1 cellular context compared by ENCODE assay signal in genomic region chr19:49591731-49592485, GRCh38.
TF ChIP-seq lines count a peak whose summit lies in the region.

No MANE protein-coding gene starts in this region.

TF ChIP-seq in GM12878, 131 proteins besides CTCF, POLR2A, EP300 and RAD21 (continued from another document):
- TF ChIP-seq, protein P1, sequence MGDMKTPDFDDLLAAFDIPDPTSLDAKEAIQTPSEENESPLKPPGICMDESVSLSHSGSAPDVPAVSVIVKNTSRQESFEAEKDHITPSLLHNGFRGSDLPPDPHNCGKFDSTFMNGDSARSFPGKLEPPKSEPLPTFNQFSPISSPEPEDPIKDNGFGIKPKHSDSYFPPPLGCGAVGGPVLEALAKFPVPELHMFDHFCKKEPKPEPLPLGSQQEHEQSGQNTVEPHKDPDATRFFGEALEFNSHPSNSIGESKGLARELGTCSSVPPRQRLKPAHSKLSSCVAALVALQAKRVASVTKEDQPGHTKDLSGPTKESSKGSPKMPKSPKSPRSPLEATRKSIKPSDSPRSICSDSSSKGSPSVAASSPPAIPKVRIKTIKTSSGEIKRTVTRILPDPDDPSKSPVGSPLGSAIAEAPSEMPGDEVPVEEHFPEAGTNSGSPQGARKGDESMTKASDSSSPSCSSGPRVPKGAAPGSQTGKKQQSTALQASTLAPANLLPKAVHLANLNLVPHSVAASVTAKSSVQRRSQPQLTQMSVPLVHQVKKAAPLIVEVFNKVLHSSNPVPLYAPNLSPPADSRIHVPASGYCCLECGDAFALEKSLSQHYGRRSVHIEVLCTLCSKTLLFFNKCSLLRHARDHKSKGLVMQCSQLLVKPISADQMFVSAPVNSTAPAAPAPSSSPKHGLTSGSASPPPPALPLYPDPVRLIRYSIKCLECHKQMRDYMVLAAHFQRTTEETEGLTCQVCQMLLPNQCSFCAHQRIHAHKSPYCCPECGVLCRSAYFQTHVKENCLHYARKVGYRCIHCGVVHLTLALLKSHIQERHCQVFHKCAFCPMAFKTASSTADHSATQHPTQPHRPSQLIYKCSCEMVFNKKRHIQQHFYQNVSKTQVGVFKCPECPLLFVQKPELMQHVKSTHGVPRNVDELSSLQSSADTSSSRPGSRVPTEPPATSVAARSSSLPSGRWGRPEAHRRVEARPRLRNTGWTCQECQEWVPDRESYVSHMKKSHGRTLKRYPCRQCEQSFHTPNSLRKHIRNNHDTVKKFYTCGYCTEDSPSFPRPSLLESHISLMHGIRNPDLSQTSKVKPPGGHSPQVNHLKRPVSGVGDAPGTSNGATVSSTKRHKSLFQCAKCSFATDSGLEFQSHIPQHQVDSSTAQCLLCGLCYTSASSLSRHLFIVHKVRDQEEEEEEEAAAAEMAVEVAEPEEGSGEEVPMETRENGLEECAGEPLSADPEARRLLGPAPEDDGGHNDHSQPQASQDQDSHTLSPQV (IDR thresholded peaks at IDR 0.05) = no peak
- TF ChIP-seq, protein P2, sequence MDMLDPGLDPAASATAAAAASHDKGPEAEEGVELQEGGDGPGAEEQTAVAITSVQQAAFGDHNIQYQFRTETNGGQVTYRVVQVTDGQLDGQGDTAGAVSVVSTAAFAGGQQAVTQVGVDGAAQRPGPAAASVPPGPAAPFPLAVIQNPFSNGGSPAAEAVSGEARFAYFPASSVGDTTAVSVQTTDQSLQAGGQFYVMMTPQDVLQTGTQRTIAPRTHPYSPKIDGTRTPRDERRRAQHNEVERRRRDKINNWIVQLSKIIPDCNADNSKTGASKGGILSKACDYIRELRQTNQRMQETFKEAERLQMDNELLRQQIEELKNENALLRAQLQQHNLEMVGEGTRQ (IDR thresholded peaks at IDR 0.05; ENCODE audit: borderline replicate concordance, low read depth, low read length) = no peak
- TF ChIP-seq ETV6 (conservative IDR thresholded peaks at IDR 0.05 in 1 of 2, IDR thresholded peaks at IDR 0.05 in 1 of 2; ENCODE audit: borderline replicate concordance in 1 of 2, low read depth in 1 of 2) (no peak), YY1 (IDR thresholded peaks at IDR 0.05; ENCODE audit: low read depth, low read length) (no peak), NFXL1 (IDR thresholded peaks at IDR 0.05; ENCODE audit: borderline replicate concordance) (no peak)
TF ChIP-seq in GM12878: peak in this region for 6.
